ENCODE assay signal across 32 cellular contexts in genomic region chr2:201786471-201786870, GRCh38. TPM values are rescaled to one million over a fixed set of nuclear protein-coding genes. Genes with fewer than 3 reads are reported as not detected.
DNase-seq lines count a peak whose midpoint lies in the region; ATAC-seq, FAIRE-seq and TF ChIP-seq lines count a peak whose summit lies in the region.
"Had no signal": no experiment of that assay in that cellular context is flagged by ENCODE, and none has a peak within 500 bp of the region (broad histone marks: within the 10 kb centered on the region; RNA-seq: fewer than 3 reads in every experiment).

No MANE protein-coding gene starts in this region.

- peak; percentile 41 for DNase-seq in HFFc6
- DNase-seq in RCC 7860 (ENCODE audit: low spot score), result peak; percentile 29
- DNase-seq in foreskin fibroblast, result peak; percentile 41 to 56
- DNase-seq in cerebellar cortex (ENCODE audit: low spot score), result no peak
- DNase-seq in activated CD4-positive, alpha-beta T cell treated with anti-CD3 and anti-CD28 coated beads for 4 hours, result no peak
- DNase-seq: activated CD4-positive, alpha-beta T cell treated with anti-CD3 and anti-CD28 coated beads, Interleukin-2, amount 10 ng/mL, durations not matched to agents 24 days and 14 days; activated CD8-positive, alpha-beta memory T cell treated with anti-CD3 and anti-CD28 coated beads for 24 hours; activated naive CD4-positive, alpha-beta T cell treated with anti-CD3 and anti-CD28 coated beads, Interleukin-2, amount 50 U/mL, for 16 hours; activated T-cell treated with anti-CD3 and anti-CD28 coated beads for 4 hours; amygdala; DND-41; effector CD8-positive, alpha-beta T cell; H9; left ventricle myocardium inferior; mesendoderm; NCI-H1694; NCI-H446; NCI-H748 treated with DMSO at 0.1 percent for 48 hours; posterior cingulate gyrus; right cardiac atrium; stimulated activated CD4-positive, alpha-beta T cell treated with anti-CD3 and anti-CD28 coated beads, Interleukin-2, amount 100 ng/mL, for 48 hours; stomach; T-cell; thyroid gland had no signal

- no peak overlapping the region for H3K4me3 Mint-ChIP-seq in HFFc6
- H3K4me3 Mint-ChIP-seq: activated CD4-positive, alpha-beta T cell treated with anti-CD3 and anti-CD28 coated beads, Interleukin-2, amount 10 ng/mL, durations not matched to agents 24 days and 14 days; H9; T-cell had no signal

- no peaks in the 10 kb centered on the region for H3K27me3 Mint-ChIP-seq in HFFc6 (ENCODE audit: insufficient read depth)

- ATAC-seq in HG03108 (IDR thresholded peaks at IDR 0.05; ENCODE audit: unreplicated experiment) (no peak), GM19467 (IDR thresholded peaks at IDR 0.05; ENCODE audit: unreplicated experiment) (no peak)
- ATAC-seq: right cardiac atrium, T-cell had no signal

- peaks cover 17% of the 10 kb centered on the region for H3K4me1 Mint-ChIP-seq in HFFc6 (ENCODE audit: low read depth)

- no peak for FAIRE-seq in RCC 7860 (lab: Jason Lieb, UNC)
- FAIRE-seq: bronchial epithelial cell, colon, GM18507, islet of Langerhans had no signal

- H3K27ac Mint-ChIP-seq in HFFc6, result peak overlapping the region; percentile 30; the same call in 1 of the 2 replicates
- H3K27ac Mint-ChIP-seq: activated CD4-positive, alpha-beta T cell treated with anti-CD3 and anti-CD28 coated beads, Interleukin-2, amount 10 ng/mL, durations not matched to agents 24 days and 14 days; activated T-helper 2 cell treated with anti-CD3 and anti-CD28 coated beads, Interferon-gamma antibody, Interleukin-2, Interleukin-4, amounts not matched to agents 10 μg/mL and 5 μg/mL and 100 μg/mL, durations not matched to agents 14 hours and 24 hours and 36 hours; T-cell had no signal

- no peaks in the 10 kb centered on the region for H3K9me3 Mint-ChIP-seq in HFFc6
- H3K9me3 Mint-ChIP-seq: activated CD4-positive, alpha-beta T cell treated with anti-CD3 and anti-CD28 coated beads, Interleukin-2, amount 10 ng/mL, durations not matched to agents 24 days and 14 days; activated T-helper 2 cell treated with anti-CD3 and anti-CD28 coated beads, Interferon-gamma antibody, Interleukin-2, Interleukin-4, amounts not matched to agents 10 μg/mL and 5 μg/mL and 100 μg/mL, durations not matched to agents 14 hours and 24 hours and 36 hours; H9; T-cell had no signal

- TF ChIP-seq CTCF in HFFc6 (IDR thresholded peaks at IDR 0.05) (no peak), foreskin fibroblast (IDR thresholded peaks at IDR 0.05; ENCODE audit: low read depth, low read length) (no peak)

- H3K36me3 Mint-ChIP-seq in HFFc6 (ENCODE audit: low read depth), result no peaks in the 10 kb centered on the region
- H3K36me3 Mint-ChIP-seq: T-cell had no signal

- H3K4me3 ChIP-seq in foreskin fibroblast (ENCODE audit: low read depth in 1 of 2, low read length in 2 of 2), result no peak overlapping the region
- H3K4me3 ChIP-seq: left ventricle myocardium inferior, SJSA1, stomach, thyroid gland had no signal

RNA-seq across cellular contexts. Expression of gene ALS2, which starts 5.7 kb away (rescaled TPM):
- total RNA-seq in HFFc6 (2021; fragmentation: NEBNext Ultra II Directional; extraction: Animal tissue kit (Norgen Biotek cat#: 25700)), result 10 to 100 TPM; 44.8 to 54.0 (median 46.4) TPM

RNA-seq across cellular contexts. Expression of gene CDK15, which starts 19.9 kb away (rescaled TPM):
- 10 to 100 TPM; 21.7 to 59.8 (median 49.4) TPM for total RNA-seq in HFFc6 (2021; fragmentation: NEBNext Ultra II Directional; extraction: Animal tissue kit (Norgen Biotek cat#: 25700))
- total RNA-seq: activated CD4-positive, alpha-beta T cell treated with anti-CD3 and anti-CD28 coated beads, Interleukin-2, amount 10 ng/mL, durations not matched to agents 24 days and 14 days; activated T-helper 2 cell treated with anti-CD3 and anti-CD28 coated beads, Interferon-gamma antibody, Interleukin-2, Interleukin-4, amounts not matched to agents 10 μg/mL and 5 μg/mL and 100 μg/mL, durations not matched to agents 14 hours and 24 hours and 36 hours; H9; T-cell had no signal

Comparison
In these comparisons a context has a peak if more than half of its experiments do, and no peak if none do; other contexts are left out.
1. DNase-seq: peak in HFFc6 (single experiment), RCC 7860 (single experiment) and foreskin fibroblast (2 of 2); none in cerebellar cortex (single experiment) and activated CD4-positive, alpha-beta T cell treated with anti-CD3 and anti-CD28 coated beads for 4 hours (0 of 2).